In the genomic region with DNA sequence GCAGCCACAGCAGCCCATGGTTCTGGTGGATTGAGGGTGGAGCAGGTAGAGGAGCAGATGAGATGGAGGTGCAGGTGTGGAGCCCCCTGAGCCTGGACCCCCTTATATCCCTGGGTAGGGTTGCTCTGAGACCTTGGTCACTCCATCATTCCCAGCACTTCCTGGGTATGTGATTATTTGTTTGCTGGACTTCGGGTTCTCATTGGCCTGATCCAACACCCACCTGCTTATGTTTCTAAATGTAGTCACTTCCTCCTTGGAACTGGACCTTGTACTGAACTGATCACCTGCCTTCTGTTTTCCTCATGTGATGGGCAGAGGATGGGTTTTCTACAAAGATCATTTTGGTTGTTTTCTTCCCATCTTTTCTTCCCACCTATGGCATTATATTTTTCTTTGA, we compare ENCODE assay signal across 29 cellular contexts. TPM values are rescaled to one million over a fixed set of nuclear protein-coding genes. Genes with fewer than 3 reads are reported as not detected.
DNase-seq lines count a peak whose midpoint lies in the region; ATAC-seq and TF ChIP-seq lines count a peak whose summit lies in the region.
"Had no signal": no experiment of that assay in that cellular context is flagged by ENCODE, and none has a peak within 500 bp of the region (broad histone marks: within the 10 kb centered on the region; RNA-seq: fewer than 3 reads in every experiment).

A gene with protein sequence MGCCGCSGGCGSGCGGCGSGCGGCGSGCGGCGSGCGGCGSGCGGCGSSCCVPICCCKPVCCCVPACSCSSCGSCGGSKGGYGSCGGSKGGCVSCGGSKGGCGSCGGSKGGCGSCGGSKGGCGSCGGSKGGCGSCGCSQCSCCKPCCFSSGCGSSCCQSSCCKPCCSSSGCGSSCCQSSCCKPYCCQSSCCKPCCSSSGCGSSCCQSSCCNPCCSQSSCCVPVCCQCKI (minus strand): TSS at position 63 of the 400 bp plus-strand sequence. CDS start 45 bp downstream, at position 18.

- H3K27me3 Mint-ChIP-seq in glutamatergic neuron (ENCODE audit: unreplicated experiment): peaks cover 9% of the 10 kb centered on the region

- H3K9me3 ChIP-seq in Panc1 (ENCODE audit: control insufficient read depth, insufficient read depth, low read depth, low read length) (no peaks in the 10 kb centered on the region), osteoblast (ENCODE audit: low read depth, low read length) (no peaks in the 10 kb centered on the region)
- H3K9me3 ChIP-seq: A549, Caco-2 had no signal

- H3K27ac Mint-ChIP-seq in glutamatergic neuron (ENCODE audit: unreplicated experiment): peak within 1 kb of the TSS; percentile 67
- H3K27ac Mint-ChIP-seq: T-cell had no signal

- no peak within 1 kb of the TSS for H3K4me3 Mint-ChIP-seq in glutamatergic neuron (ENCODE audit: unreplicated experiment)
- H3K4me3 Mint-ChIP-seq: CD4-positive, alpha-beta memory T cell; T-cell had no signal

- peaks cover 5% of the 10 kb centered on the region for H3K36me3 Mint-ChIP-seq in glutamatergic neuron (ENCODE audit: unreplicated experiment)
- H3K36me3 Mint-ChIP-seq: CD4-positive, alpha-beta memory T cell; T-cell had no signal

- intact Hi-C loops in Panc1 (cut with micrococcal nuclease; ENCODE audit: unreplicated experiment): no loop called here

- POLR2A ChIA-PET in Panc1 (lab: Charles Lee): no interaction called here

- no peaks in the 10 kb centered on the region for H3K79me2 ChIP-seq in osteoblast (ENCODE audit: insufficient read depth, low read length)

- ATAC-seq in Panc1: 0 out of 2 replicates have a peak, but pooled peaks have one; percentile 31
- no peak for ATAC-seq in GM21825 (IDR thresholded peaks at IDR 0.05; ENCODE audit: unreplicated experiment)
- ATAC-seq in HG02884 (IDR thresholded peaks at IDR 0.05; ENCODE audit: unreplicated experiment): no peak
- ATAC-seq: A549, T-cell had no signal

- peak; percentile 10 for DNase-seq in COLO668 (lab: John Stamatoyannopoulos, UW; ENCODE audit: unreplicated experiment)
- DNase-seq in Panc1 (ENCODE audit: low read depth, low spot score): no peak
- DNase-seq in glutamatergic neuron: no peak
- peak; percentile 51 for DNase-seq in osteoblast (ENCODE audit: insufficient read length, low spot score, missing footprints)
- DNase-seq in 8988T: no peak
- DNase-seq in central memory CD4-positive, alpha-beta T cell: no peak
- DNase-seq: AML-193; C1 segment of cervical spinal cord; Caco-2; CD4-positive, alpha-beta memory T cell; DMS79 treated with DMSO at 0.1 percent for 48 hours; GOT3; HCEC 1CT; Karpas-422; MV-4-11; NCI-H1105; NCI-H1436 treated with DMSO at 0.1 percent for 48 hours; NCI-H187 treated with DMSO at 0.1 percent for 48 hours; NCI-H2171 treated with DMSO at 0.1 percent for 48 hours; NCI-H524; NCI-H774; SHP77; T-cell had no signal

- no peaks in the 10 kb centered on the region for H4K20me1 ChIP-seq in osteoblast (ENCODE audit: insufficient read depth, low read length)

- peaks cover 8% of the 10 kb centered on the region for H3K9me3 Mint-ChIP-seq in glutamatergic neuron (ENCODE audit: unreplicated experiment)
- H3K9me3 Mint-ChIP-seq: CD4-positive, alpha-beta memory T cell; T-cell had no signal

- peaks cover 11% of the 10 kb centered on the region for H3K27me3 ChIP-seq in Panc1 (ENCODE audit: control insufficient read depth, insufficient read depth, low read length)
- H3K27me3 ChIP-seq in osteoblast (ENCODE audit: insufficient read depth, low read length): peaks cover 12% of the 10 kb centered on the region

- in situ Hi-C loops in Panc1 (cut with HindIII; ENCODE audit: low pct_unique_long_range_greater_than_20kb, low sequenced_read_pairs): no loop called here

- no peak within 1 kb of the TSS for H3K4me2 ChIP-seq in osteoblast (ENCODE audit: insufficient read depth, low read length)
- H3K4me2 ChIP-seq: A549 had no signal

- H2AFZ ChIP-seq in osteoblast (ENCODE audit: low read length): no peak within 1 kb of the TSS

- CTCF ChIA-PET in Panc1 (lab: Charles Lee): interaction anchor here (0.5 to 0.6 kb wide), 2 partner anchors 25 to 239 kb away, joined by 4 to 5 read pairs; no protein-coding TSS in a partner anchor

- H3K36me3 ChIP-seq in Panc1 (ENCODE audit: control insufficient read depth, insufficient read depth, low read length): no peaks in the 10 kb centered on the region
- no peaks in the 10 kb centered on the region for H3K36me3 ChIP-seq in osteoblast (ENCODE audit: insufficient read depth, low read length)

- no TSS peak for BruUV-seq in Panc1 (replicated peaks; lab: Mats Ljungman, UMichigan)

- H3K27ac ChIP-seq in Panc1 (ENCODE audit: low read length) (no peak within 1 kb of the TSS), osteoblast (ENCODE audit: low read depth, low read length) (no peak within 1 kb of the TSS)
- H3K27ac ChIP-seq: A549, HL-60, RWPE1 had no signal

- H3K4me1 Mint-ChIP-seq in glutamatergic neuron (ENCODE audit: low read depth, unreplicated experiment): no peaks in the 10 kb centered on the region

- H3K4me3 ChIP-seq in Panc1 (ENCODE audit: low read depth in 2 of 2, low read length in 2 of 2) (no peak within 1 kb of the TSS), osteoblast (ENCODE audit: insufficient read depth, low read length) (no peak within 1 kb of the TSS)
- H3K4me3 ChIP-seq: A549 had no signal

- no peaks in the 10 kb centered on the region for H3K4me1 ChIP-seq in Panc1 (ENCODE audit: control insufficient read depth, insufficient read depth, low read length)
- no peaks in the 10 kb centered on the region for H3K4me1 ChIP-seq in osteoblast (ENCODE audit: insufficient read depth, low read length)
- H3K4me1 ChIP-seq: A549, Caco-2 had no signal

- TF ChIP-seq CTCF in Panc1 (IDR thresholded peaks at IDR 0.05): no peak
- no peak for TF ChIP-seq CTCF in glutamatergic neuron (IDR thresholded peaks at IDR 0.05; ENCODE audit: partially characterized antibody, unreplicated experiment)
- no peak for TF ChIP-seq CTCF in osteoblast (IDR thresholded peaks at IDR 0.05; ENCODE audit: extremely low read depth, low read depth, low read length)

RNA-seq across cellular contexts. Expression of the gene that starts here (rescaled TPM):
- total RNA-seq in Panc1 (2021; ENCODE audit: unreplicated experiment) (not detected), glutamatergic neuron (ENCODE audit: unreplicated experiment) (not detected), osteoblast (not detected in 2 replicates)
- polyA plus RNA-seq in Panc1 (2012; ENCODE audit: insufficient read length): not detected
- total RNA-seq: Caco-2; CD4-positive, alpha-beta memory T cell; SK-MEL-5; T-cell had no signal
- polyA plus RNA-seq: A549; CD4-positive, alpha-beta memory T cell had no signal

Comparison
In these comparisons a context has a peak if more than half of its experiments do, and no peak if none do; other contexts are left out.
1. Peak in ATAC-seq in Panc1; RNA of the gene not detected or under 1 TPM.
2. Peak in DNase-seq in osteoblast; RNA of the gene not detected or under 1 TPM.